ENCODE assay signal across 18 cellular contexts in genomic region chr18:54812885-54813284, GRCh38. TPM values are rescaled to one million over a fixed set of nuclear protein-coding genes. Genes with fewer than 3 reads are reported as not detected.
DNase-seq lines count a peak whose midpoint lies in the region; ATAC-seq and TF ChIP-seq lines count a peak whose summit lies in the region.
"Had no signal": no experiment of that assay in that cellular context is flagged by ENCODE, and none has a peak within 500 bp of the region (broad histone marks: within the 10 kb centered on the region; RNA-seq: fewer than 3 reads in every experiment).

No MANE protein-coding gene starts in this region.

- intact Hi-C loops in activated T-helper 2 cell treated with anti-CD3 and anti-CD28 coated beads, Interferon-gamma antibody, Interleukin-2, Interleukin-4, amounts not matched to agents 10 μg/mL and 5 μg/mL and 100 μg/mL, durations not matched to agents 14 hours and 24 hours and 36 hours (cut with micrococcal nuclease): loop anchor here (2.0 kb wide), 1 partner anchor 40 kb away; no protein-coding TSS in a partner anchor
- intact Hi-C loops in uterus (cut with DNase I; ENCODE audit: low total_unique reads): no loop called here

- ATAC-seq in GM19035 (IDR thresholded peaks at IDR 0.05; ENCODE audit: unreplicated experiment) (peak; percentile 63), HG03442 (IDR thresholded peaks at IDR 0.05; ENCODE audit: unreplicated experiment) (peak; percentile 42)
- ATAC-seq: heart left ventricle, sciatic nerve, WTC11 had no signal

- H3K36me3 ChIP-seq in uterus: no peaks in the 10 kb centered on the region
- H3K36me3 ChIP-seq: esophagus muscularis mucosa, HAP-1, heart left ventricle, upper lobe of left lung had no signal

- no peaks in the 10 kb centered on the region for H3K4me1 ChIP-seq in uterus
- H3K4me1 ChIP-seq: esophagus muscularis mucosa, heart left ventricle, upper lobe of left lung had no signal

- no peak overlapping the region for H3K27ac Mint-ChIP-seq in activated T-helper 2 cell treated with anti-CD3 and anti-CD28 coated beads, Interferon-gamma antibody, Interleukin-2, Interleukin-4, amounts not matched to agents 10 μg/mL and 5 μg/mL and 100 μg/mL, durations not matched to agents 14 hours and 24 hours and 36 hours
- H3K27ac Mint-ChIP-seq: WTC11 had no signal

- no peaks in the 10 kb centered on the region for H3K9me3 ChIP-seq in uterus
- H3K9me3 ChIP-seq: esophagus muscularis mucosa, HAP-1, heart left ventricle, upper lobe of left lung had no signal

- no peak for TF ChIP-seq POLR2A in uterus (IDR thresholded peaks at IDR 0.05)

- no peaks in the 10 kb centered on the region for H3K27me3 ChIP-seq in uterus
- H3K27me3 ChIP-seq: esophagus muscularis mucosa, heart left ventricle, upper lobe of left lung had no signal

- DNase-seq in GM12865 (ENCODE audit: low read depth): peak; percentile 9
- DNase-seq in activated T-helper 2 cell treated with anti-CD3 and anti-CD28 coated beads, Interferon-gamma antibody, Interleukin-2, Interleukin-4, amounts not matched to agents 10 μg/mL and 5 μg/mL and 100 μg/mL, durations not matched to agents 14 hours and 24 hours and 36 hours (ENCODE audit: low spot score): peak; percentile 30
- no peak for DNase-seq in nucleus accumbens (lab: John Stamatoyannopoulos, UW)
- no peak for DNase-seq in uterus
- no peak for DNase-seq in amniotic stem cell (lab: John Stamatoyannopoulos, UW)
- no peak for DNase-seq in NCI-H345 (lab: John Stamatoyannopoulos, UW)
- DNase-seq: GDM1; heart left ventricle; NCI-H1930; NCI-H748 treated with DMSO at 0.1 percent for 48 hours; stimulated activated CD4-positive, alpha-beta T cell treated with anti-CD3 and anti-CD28 coated beads, Interleukin-4, amount 100 ng/mL, for 1 hour; upper lobe of left lung had no signal

- H3K4me1 Mint-ChIP-seq in activated T-helper 2 cell treated with anti-CD3 and anti-CD28 coated beads, Interferon-gamma antibody, Interleukin-2, Interleukin-4, amounts not matched to agents 10 μg/mL and 5 μg/mL and 100 μg/mL, durations not matched to agents 14 hours and 24 hours and 36 hours (ENCODE audit: low read depth): peaks cover 24% of the 10 kb centered on the region

- H3K27ac ChIP-seq in uterus: no peak overlapping the region
- H3K27ac ChIP-seq: esophagus muscularis mucosa, heart left ventricle, upper lobe of left lung had no signal

- TF ChIP-seq CTCF in GM12865 (IDR thresholded peaks at IDR 0.05; ENCODE audit: insufficient read depth, low read depth, low read length, missing control alignments) (no peak), uterus (IDR thresholded peaks at IDR 0.05) (no peak)

- H3K9me3 Mint-ChIP-seq in activated T-helper 2 cell treated with anti-CD3 and anti-CD28 coated beads, Interferon-gamma antibody, Interleukin-2, Interleukin-4, amounts not matched to agents 10 μg/mL and 5 μg/mL and 100 μg/mL, durations not matched to agents 14 hours and 24 hours and 36 hours: no peaks in the 10 kb centered on the region
- H3K9me3 Mint-ChIP-seq: WTC11 had no signal

- H3K27me3 Mint-ChIP-seq in activated T-helper 2 cell treated with anti-CD3 and anti-CD28 coated beads, Interferon-gamma antibody, Interleukin-2, Interleukin-4, amounts not matched to agents 10 μg/mL and 5 μg/mL and 100 μg/mL, durations not matched to agents 14 hours and 24 hours and 36 hours (ENCODE audit: low read depth): peaks cover 49% of the 10 kb centered on the region

- H3K4me3 Mint-ChIP-seq in activated T-helper 2 cell treated with anti-CD3 and anti-CD28 coated beads, Interferon-gamma antibody, Interleukin-2, Interleukin-4, amounts not matched to agents 10 μg/mL and 5 μg/mL and 100 μg/mL, durations not matched to agents 14 hours and 24 hours and 36 hours (ENCODE audit: low read depth): no peak overlapping the region
- H3K4me3 Mint-ChIP-seq: WTC11 had no signal

- H3K4me3 ChIP-seq in GM12865 (ENCODE audit: low read depth, low read length): no peak overlapping the region
- H3K4me3 ChIP-seq in uterus: no peak overlapping the region
- H3K4me3 ChIP-seq: esophagus muscularis mucosa, HAP-1, heart left ventricle, upper lobe of left lung had no signal

- H3K36me3 Mint-ChIP-seq in activated T-helper 2 cell treated with anti-CD3 and anti-CD28 coated beads, Interferon-gamma antibody, Interleukin-2, Interleukin-4, amounts not matched to agents 10 μg/mL and 5 μg/mL and 100 μg/mL, durations not matched to agents 14 hours and 24 hours and 36 hours (ENCODE audit: low read depth): no peaks in the 10 kb centered on the region
- H3K36me3 Mint-ChIP-seq: WTC11 had no signal

RNA-seq across cellular contexts. Expression of gene RAB27B, which starts 15.4 kb away (rescaled TPM):
- 0.75 and 0.92 TPM in 2 replicates for total RNA-seq in activated T-helper 2 cell treated with anti-CD3 and anti-CD28 coated beads, Interferon-gamma antibody, Interleukin-2, Interleukin-4, amounts not matched to agents 10 μg/mL and 5 μg/mL and 100 μg/mL, durations not matched to agents 14 hours and 24 hours and 36 hours
- 10 to 100 TPM in 1 of 4 donors, 1 to 10 TPM in 2, under 1 TPM in 1; under 0.01 to 51.2 (median 3.3) TPM for total RNA-seq in uterus

Comparison
In these comparisons a context has a peak if more than half of its experiments do, and no peak if none do; other contexts are left out.
1. DNase-seq: peak in GM12865 (single experiment) and activated T-helper 2 cell treated with anti-CD3 and anti-CD28 coated beads, Interferon-gamma antibody, Interleukin-2, Interleukin-4, amounts not matched to agents 10 μg/mL and 5 μg/mL and 100 μg/mL, durations not matched to agents 14 hours and 24 hours and 36 hours (single experiment); none in nucleus accumbens (0 of 56), uterus (0 of 2), amniotic stem cell (single experiment) and NCI-H345 (single experiment).